ENCODE assay signal across 2 cellular contexts in genomic region chr4:1855334-1856070, GRCh38.
TF ChIP-seq lines count a peak whose summit lies in the region.

No MANE protein-coding gene starts in this region.

TF ChIP-seq in HEK293, 187 proteins besides CTCF, POLR2A, EP300 and RAD21 (continued from another document and continues in another):
- TF ChIP-seq ZBTB49 (tag by site-specific recombination; IDR thresholded peaks at IDR 0.05; ENCODE audit: low read depth): no peak
- TF ChIP-seq MYNN (tag by site-specific recombination; IDR thresholded peaks at IDR 0.05; ENCODE audit: borderline replicate concordance): no peak
- no peak for TF ChIP-seq GLI4 (tag by site-specific recombination; IDR thresholded peaks at IDR 0.05)
- no peak for TF ChIP-seq ZNF501 (tag by site-specific recombination; IDR thresholded peaks at IDR 0.05)
- TF ChIP-seq ZFHX2 (tag by site-specific recombination; conservative IDR thresholded peaks at IDR 0.05): no peak
- no peak for TF ChIP-seq ZNF112 (tag by site-specific recombination; IDR thresholded peaks at IDR 0.05)
- TF ChIP-seq SP3 (tag by site-specific recombination; IDR thresholded peaks at IDR 0.05): no peak
- peak; percentile 85 for TF ChIP-seq ZNF10 (tag by site-specific recombination; IDR thresholded peaks at IDR 0.05)
- no peak for TF ChIP-seq BCL11B (tag by site-specific recombination; IDR thresholded peaks at IDR 0.05; ENCODE audit: low read depth)
- TF ChIP-seq ZSCAN23 (tag by site-specific recombination; IDR thresholded peaks at IDR 0.05): no peak
- no peak for TF ChIP-seq ZNF629 (tag by site-specific recombination; IDR thresholded peaks at IDR 0.05)
- TF ChIP-seq ZNF26 (tag by site-specific recombination; IDR thresholded peaks at IDR 0.05): no peak
- no peak for TF ChIP-seq ZBTB7A (tag by site-specific recombination; IDR thresholded peaks at IDR 0.05; ENCODE audit: low read depth)
- peak; percentile 85 for TF ChIP-seq ZNF600 (tag by site-specific recombination; IDR thresholded peaks at IDR 0.05)
- TF ChIP-seq HOXA7 (CRISPR knock-in tag; IDR thresholded peaks at IDR 0.05; ENCODE audit: borderline replicate concordance): no peak
- TF ChIP-seq SALL2 (tag by site-specific recombination; IDR thresholded peaks at IDR 0.05; ENCODE audit: borderline replicate concordance): no peak
- 0 out of 2 replicates have a peak, but pooled peaks have one; percentile 12 for TF ChIP-seq ZXDB (tag by site-specific recombination; IDR thresholded peaks at IDR 0.05)
- TF ChIP-seq GLIS2 (tag by site-specific recombination; IDR thresholded peaks at IDR 0.05): peak; percentile 20; the same call in 1 of the 2 replicates
- TF ChIP-seq ZBTB48 (tag by site-specific recombination; IDR thresholded peaks at IDR 0.05): no peak
- TF ChIP-seq ZBTB17 (tag by site-specific recombination; IDR thresholded peaks at IDR 0.05): no peak
- no peak for TF ChIP-seq SCRT1 (tag by site-specific recombination; IDR thresholded peaks at IDR 0.05; ENCODE audit: borderline replicate concordance)
- TF ChIP-seq ZNF292 (tag by site-specific recombination; IDR thresholded peaks at IDR 0.05; ENCODE audit: borderline replicate concordance, low read depth): no peak
- no peak for TF ChIP-seq ZNF114 (tag by site-specific recombination; IDR thresholded peaks at IDR 0.05)
- peak; percentile 36; the same call in 1 of the 2 replicates for TF ChIP-seq HIC1 (tag by site-specific recombination; IDR thresholded peaks at IDR 0.05)
- no peak for TF ChIP-seq ZNF776 (tag by site-specific recombination; IDR thresholded peaks at IDR 0.05; ENCODE audit: borderline replicate concordance)
- no peak for TF ChIP-seq GLI2 (tag by site-specific recombination; IDR thresholded peaks at IDR 0.05; ENCODE audit: borderline replicate concordance, low read depth)
- no peak for TF ChIP-seq ZNF398 (tag by site-specific recombination; IDR thresholded peaks at IDR 0.05)
- TF ChIP-seq ZNF514 (tag by site-specific recombination; IDR thresholded peaks at IDR 0.05): no peak
- TF ChIP-seq ZNF37A (tag by site-specific recombination; IDR thresholded peaks at IDR 0.05): no peak

TF ChIP-seq in HepG2, 621 proteins besides CTCF, POLR2A, EP300 and RAD21 (continued from another document):
- TF ChIP-seq GLMP (CRISPR knock-in tag; IDR thresholded peaks at IDR 0.05; ENCODE audit: borderline replicate concordance): 0 out of 2 replicates have a peak, but pooled peaks have one; percentile 76
- TF ChIP-seq ZNF318 (CRISPR knock-in tag; IDR thresholded peaks at IDR 0.05): no peak
- TF ChIP-seq SAP130 (CRISPR knock-in tag; IDR thresholded peaks at IDR 0.05; ENCODE audit: low read depth): 0 out of 2 replicates have a peak, but pooled peaks have one; percentile 20
- TF ChIP-seq SALL2 (CRISPR knock-in tag; IDR thresholded peaks at IDR 0.05): 0 out of 2 replicates have a peak, but pooled peaks have one; percentile 27
- no peak for TF ChIP-seq FOXO4 (CRISPR knock-in tag; conservative IDR thresholded peaks at IDR 0.05)
- TF ChIP-seq MTF2 (CRISPR knock-in tag; IDR thresholded peaks at IDR 0.05; ENCODE audit: borderline replicate concordance): peak; percentile 35; the same call in 1 of the 2 replicates
- peak; percentile 49 for TF ChIP-seq ASH2L (IDR thresholded peaks at IDR 0.05; ENCODE audit: insufficient read length, low read depth, low read length)
- peak; percentile 26; the same call in 1 of the 2 replicates for TF ChIP-seq PHF8 (CRISPR knock-in tag; IDR thresholded peaks at IDR 0.05)
- TF ChIP-seq MYC (CRISPR knock-in tag; IDR thresholded peaks at IDR 0.05; ENCODE audit: borderline replicate concordance): 0 out of 2 replicates have a peak, but pooled peaks have one; percentile 29
- peak; percentile 25; the same call in 1 of the 2 replicates for TF ChIP-seq ZBTB7B (CRISPR knock-in tag; IDR thresholded peaks at IDR 0.05)
- TF ChIP-seq ZNF563 (CRISPR knock-in tag; IDR thresholded peaks at IDR 0.05): peak; percentile 53
